8 cellular contexts compared by ENCODE assay signal in genomic region chr9:88388886-88389617, GRCh38. TPM values are rescaled to one million over a fixed set of nuclear protein-coding genes. Genes with fewer than 3 reads are reported as not detected.
DNase-seq lines count a peak whose midpoint lies in the region; ATAC-seq and TF ChIP-seq lines count a peak whose summit lies in the region.

No MANE protein-coding gene starts in this region.

- intact Hi-C loops in Caco-2 (cut with micrococcal nuclease; ENCODE audit: unreplicated experiment) (loop anchor here (5.0 kb wide), 3 partner anchors 47 to 217 kb away; no protein-coding TSS in a partner anchor), Right ventricle myocardium superior (cut with DNase I) (loop anchor here (10.0 kb wide), 1 partner anchor 194 kb away; no protein-coding TSS in a partner anchor)

- POLR2A ChIA-PET in Caco-2 (lab: Charles Lee) = no interaction called here

- BruUV-seq in Caco-2 (replicated peaks; lab: Mats Ljungman, UMichigan) = no TSS peak

- peak overlapping the region; percentile 74 for H3K4me3 Mint-ChIP-seq in Caco-2 (ENCODE audit: unreplicated experiment)
- H3K4me3 Mint-ChIP-seq in activated naive CD8-positive, alpha-beta T cell = peak overlapping the region; percentile 94

- H3K36me3 ChIP-seq in Caco-2 (ENCODE audit: control insufficient read depth, insufficient read depth, low read length) = no peaks in the 10 kb centered on the region
- no peaks in the 10 kb centered on the region for H3K36me3 ChIP-seq in urinary bladder (ENCODE audit: insufficient read depth)

- no peaks in the 10 kb centered on the region for H3K9me3 Mint-ChIP-seq in Caco-2 (ENCODE audit: unreplicated experiment)
- H3K9me3 Mint-ChIP-seq in activated naive CD8-positive, alpha-beta T cell (ENCODE audit: low read depth) = no peaks in the 10 kb centered on the region

- peaks cover 19% of the 10 kb centered on the region for H3K36me3 Mint-ChIP-seq in Caco-2 (ENCODE audit: insufficient read depth, unreplicated experiment)
- H3K36me3 Mint-ChIP-seq in activated naive CD8-positive, alpha-beta T cell = peaks cover 5% of the 10 kb centered on the region

- no peaks in the 10 kb centered on the region for H3K9me3 ChIP-seq in Caco-2

- H3K4me3 ChIP-seq in Caco-2 (ENCODE audit: low read depth, low read length) (peak overlapping the region; percentile 62), HL-60 (replicated peaks; ENCODE audit: insufficient read depth, low read length) (peak overlapping the region; percentile 59), urinary bladder (ENCODE audit: low read depth, low read length) (peak overlapping the region; percentile 99)

- CTCF ChIA-PET in Caco-2 (lab: Charles Lee) = no interaction called here

- no peaks in the 10 kb centered on the region for H3K27me3 ChIP-seq in Caco-2 (replicated peaks; ENCODE audit: control insufficient read depth, insufficient read depth, low read length)
- H3K27me3 ChIP-seq in HL-60 (ENCODE audit: insufficient read depth, poor library complexity, severe bottlenecking) = no peaks in the 10 kb centered on the region

- H3K27ac Mint-ChIP-seq in Caco-2 (ENCODE audit: unreplicated experiment) = peak overlapping the region; percentile 74
- H3K27ac Mint-ChIP-seq in activated naive CD8-positive, alpha-beta T cell = peak overlapping the region; percentile 91

- DNase-seq in Caco-2 = peak; percentile 71 to 73
- DNase-seq in GM20000 (ENCODE audit: low spot score) = peak; percentile 75
- peak; percentile 33 to 47 for DNase-seq in HL-60 (ENCODE audit: low read depth in 1 of 2, low spot score in 1 of 2)
- peak; percentile 73 for DNase-seq in RPMI7951 (ENCODE audit: low read depth)
- peak; percentile 73 for DNase-seq in Right ventricle myocardium superior
- DNase-seq in omental fat pad (ENCODE audit: low spot score) = peak; percentile 26

- H3K4me1 Mint-ChIP-seq in Caco-2 (ENCODE audit: low read depth, unreplicated experiment) = peaks cover 13% of the 10 kb centered on the region
- H3K4me1 Mint-ChIP-seq in activated naive CD8-positive, alpha-beta T cell (ENCODE audit: low read depth) = peaks cover 40% of the 10 kb centered on the region

- WGBS in urinary bladder = 1% methylated on average over 70 of the region's 71 CpGs

- TF ChIP-seq CTCF in Caco-2 (IDR thresholded peaks at IDR 0.05; ENCODE audit: insufficient read depth in 1 of 2, low read depth in 1 of 2, low read length in 1 of 2, severe bottlenecking in 1 of 2, unreplicated experiment in 1 of 2) = no peak
- TF ChIP-seq CTCF in GM20000 (IDR thresholded peaks at IDR 0.05; ENCODE audit: extremely low read depth, missing control alignments) = no peak
- TF ChIP-seq CTCF in HL-60 (IDR thresholded peaks at IDR 0.05; ENCODE audit: insufficient read depth, low read length) = no peak
- TF ChIP-seq CTCF in omental fat pad (IDR thresholded peaks at IDR 0.05) = no peak

- H3K27me3 Mint-ChIP-seq in Caco-2 (ENCODE audit: insufficient read depth, unreplicated experiment) = no peaks in the 10 kb centered on the region
- no peaks in the 10 kb centered on the region for H3K27me3 Mint-ChIP-seq in activated naive CD8-positive, alpha-beta T cell

- 0 out of 2 replicates have a peak overlapping the region, but pooled peaks have one; percentile 13 for H3K27ac ChIP-seq in HL-60 (replicated peaks)
- peak overlapping the region; percentile 95 for H3K27ac ChIP-seq in urinary bladder (ENCODE audit: low read depth)

- H3K4me1 ChIP-seq in Caco-2 (no peaks in the 10 kb centered on the region; the same call in 1 of the 2 replicates), urinary bladder (ENCODE audit: insufficient read depth) (no peaks in the 10 kb centered on the region)

- ATAC-seq in Right ventricle myocardium superior (ENCODE audit: poor library complexity) (peak; percentile 43), omental fat pad (ENCODE audit: low FRiP score) (peak; percentile 41)

RNA-seq across cellular contexts. Expression of gene SPIN1, which starts 0.8 kb away (rescaled TPM):
- total RNA-seq in Caco-2 (2022) = 51.7 and 53.4 TPM in 2 replicates
- total RNA-seq in RPMI7951 (2014; rRNA removed; shearing (Covaris generic)) = 63.5 and 75.9 TPM in 2 replicates
- 44.9 TPM for total RNA-seq in Right ventricle myocardium superior
- total RNA-seq in omental fat pad = 10 to 100 TPM; 44.8 to 66.4 (median 49.1) TPM
- total RNA-seq in urinary bladder = 167 TPM
- 55.5 TPM for polyA plus RNA-seq in urinary bladder

Comparison
In these comparisons a context has a peak if more than half of its experiments do, and no peak if none do; other contexts are left out.
1. Peak in every context shown above with its lines: DNase-seq, ATAC-seq, H3K4me3 ChIP-seq and H3K27ac ChIP-seq.